Comparison of ENCODE assay signal across 1 cellular context in genomic region chr4:118629697-118630096, GRCh38.
TF ChIP-seq lines count a peak whose summit lies in the region.
"Not testable (repeated sequence)": the region's sequence is repeated elsewhere in the genome, so short reads cannot be mapped to it uniquely, and the experiment has no call there.

No MANE protein-coding gene starts in this region.

TF ChIP-seq in K562, 482 proteins besides CTCF, POLR2A, EP300 and RAD21 (continues in another document):
- TF ChIP-seq SMAD4 (CRISPR knock-in tag; conservative IDR thresholded peaks at IDR 0.05) (peak; percentile 74), MNT (conservative IDR thresholded peaks at IDR 0.05) (0 out of 4 replicates have a peak, but pooled peaks of 1 of the 2 experiments have one; percentile 17), GABPB1 (CRISPR knock-in tag; IDR thresholded peaks at IDR 0.05) (peak; percentile 51; the same call in 1 of the 2 replicates), GABPA (tag; conservative IDR thresholded peaks at IDR 0.05; ENCODE audit: low read depth) (0 out of 2 replicates have a peak, but pooled peaks have one; percentile 31), DMBX1 (CRISPR knock-in tag; IDR thresholded peaks at IDR 0.05; ENCODE audit: borderline replicate concordance) (peak; percentile 82; the same call in 1 of the 2 replicates), ATF7 (IDR thresholded peaks at IDR 0.05) (peak; percentile 20; the same call in 1 of the 2 replicates), L3MBTL2 (IDR thresholded peaks at IDR 0.05) (peak; percentile 84), MAX (CRISPR knock-in tag; IDR thresholded peaks at IDR 0.05) (peak; percentile 41; the same call in 1 of the 2 replicates), ZNF175 (CRISPR knock-in tag; IDR thresholded peaks at IDR 0.05; ENCODE audit: low read depth) (peak; percentile 58; the same call in 1 of the 2 replicates), MGA (IDR thresholded peaks at IDR 0.05) (peak; percentile 84), CREB1 (IDR thresholded peaks at IDR 0.05) (0 out of 2 replicates have a peak, but pooled peaks have one; percentile 35), CREB1 (CRISPR knock-in tag; IDR thresholded peaks at IDR 0.05) (peak; percentile 42; the same call in 1 of the 2 replicates), NR2C1 (tag; IDR thresholded peaks at IDR 0.05) (0 out of 2 replicates have a peak, but pooled peaks have one; percentile 32), JUND (IDR thresholded peaks at IDR 0.05; ENCODE audit: borderline replicate concordance, low read depth, low read length) (peak; percentile 29; the same call in 1 of the 2 replicates), ZNF592 (IDR thresholded peaks at IDR 0.05) (peak; percentile 93), TFAP4 (CRISPR knock-in tag; IDR thresholded peaks at IDR 0.05; ENCODE audit: borderline replicate concordance) (peak; percentile 44; the same call in 1 of the 2 replicates), ETV1 (tag; conservative IDR thresholded peaks at IDR 0.05; ENCODE audit: low read depth) (peak; percentile 59; the same call in 1 of the 2 replicates), NFE2 (IDR thresholded peaks at IDR 0.05; ENCODE audit: low read depth) (peak; percentile 65), CREM (IDR thresholded peaks at IDR 0.05; ENCODE audit: low read depth) (peak; percentile 80), ZBTB40 (IDR thresholded peaks at IDR 0.05) (0 out of 2 replicates have a peak, but pooled peaks have one; percentile 27)
- not testable (repeated sequence) for TF ChIP-seq NR2C1 (IDR thresholded peaks at IDR 0.05); JUND (tag; IDR thresholded peaks at IDR 0.05; ENCODE audit: borderline replicate concordance, low read depth, low read length); ZBTB40 (CRISPR knock-in tag; IDR thresholded peaks at IDR 0.05)
